10 cellular contexts compared by ENCODE assay signal in the genomic region with DNA sequence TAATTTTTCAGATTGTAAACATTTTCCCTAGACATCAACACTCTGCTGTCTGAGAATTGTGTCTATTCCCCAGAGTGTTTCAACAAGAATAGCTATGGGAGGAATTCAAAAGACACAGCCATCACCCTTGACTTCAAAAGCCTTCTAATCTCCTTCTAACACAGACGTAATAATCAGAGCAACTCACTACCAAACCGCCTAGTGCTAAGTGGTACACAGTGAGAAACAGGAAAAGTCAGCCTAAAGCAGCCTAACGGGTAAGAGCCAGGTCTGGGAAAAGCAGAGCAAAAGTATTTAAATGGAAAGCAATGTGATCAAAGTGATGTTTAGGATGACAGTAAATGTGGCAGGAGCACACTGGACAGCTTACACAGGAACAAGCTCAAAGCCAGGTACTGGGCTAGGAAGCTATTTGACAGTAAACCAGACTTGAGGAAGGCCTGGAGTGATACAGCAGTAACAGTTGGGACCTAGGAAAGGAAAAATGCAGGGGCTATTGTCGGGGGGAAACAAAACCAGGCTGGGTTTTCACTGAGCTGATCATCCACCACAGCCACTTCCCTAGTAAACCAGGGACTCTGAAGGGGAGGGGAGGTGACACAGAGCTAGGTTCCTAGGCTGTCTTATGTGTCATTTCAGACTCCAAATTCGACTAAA. TPM values are rescaled to one million over a fixed set of nuclear protein-coding genes. Genes with fewer than 3 reads are reported as not detected.
DNase-seq lines count a peak whose midpoint lies in the region; ATAC-seq lines count a peak whose summit lies in the region.
"Had no signal": no experiment of that assay in that cellular context is flagged by ENCODE, and none has a peak within 500 bp of the region (broad histone marks: within the 10 kb centered on the region; RNA-seq: fewer than 3 reads in every experiment).

No MANE protein-coding gene starts in this region.

- peaks cover 20 to 21% of the 10 kb centered on the region in 2 donors for H3K4me1 Mint-ChIP-seq in natural killer cell treated with Interleukin-12 subunit alpha and Interleukin-12 subunit beta and Interleukin-15 and Interleukin-18, amount 100 ng/mL, for 72 hours (ENCODE audit: low read depth in 2 of 2)

- H3K9ac ChIP-seq in duodenal mucosa (ENCODE audit: low read depth in 1 of 2, low read length in 2 of 2) = no peak overlapping the region

- H3K4me3 ChIP-seq in duodenal mucosa (ENCODE audit: low read depth in 1 of 2, low read length in 2 of 2) = no peak overlapping the region

- H3K27ac ChIP-seq in duodenal mucosa (ENCODE audit: low read depth, low read length) = peak overlapping the region; percentile 22

- peak overlapping the region; percentile 3 for H3K4me3 Mint-ChIP-seq in natural killer cell treated with Interleukin-12 subunit alpha and Interleukin-12 subunit beta and Interleukin-15 and Interleukin-18, amount 100 ng/mL, for 72 hours
- H3K4me3 Mint-ChIP-seq: T-helper 1 cell treated with Interleukin-12 subunit alpha and Interleukin-12 subunit beta and Interleukin-4 antibody, amounts not matched to agents 30 μg/mL and 1 μg/mL, for 36 hours had no signal

- no peak overlapping the region for H3K27ac Mint-ChIP-seq in natural killer cell treated with Interleukin-12 subunit alpha and Interleukin-12 subunit beta and Interleukin-15 and Interleukin-18, amount 100 ng/mL, for 72 hours
- H3K27ac Mint-ChIP-seq: T-helper 1 cell treated with Interleukin-12 subunit alpha and Interleukin-12 subunit beta and Interleukin-4 antibody, amounts not matched to agents 30 μg/mL and 1 μg/mL, for 36 hours had no signal

- H3K27me3 ChIP-seq in duodenal mucosa (ENCODE audit: control insufficient read depth in 1 of 2, insufficient read depth in 2 of 2, low read length in 2 of 2) = no peaks in the 10 kb centered on the region

- no peaks in the 10 kb centered on the region for H3K27me3 Mint-ChIP-seq in natural killer cell treated with Interleukin-12 subunit alpha and Interleukin-12 subunit beta and Interleukin-15 and Interleukin-18, amount 100 ng/mL, for 72 hours

- H3K36me3 ChIP-seq in duodenal mucosa (ENCODE audit: control insufficient read depth in 1 of 2, insufficient read depth in 2 of 2, low read length in 2 of 2) = peaks cover 10 to 23% of the 10 kb centered on the region in 2 donors

- peaks cover 5 to 21% of the 10 kb centered on the region in 2 donors for H3K4me1 ChIP-seq in duodenal mucosa (ENCODE audit: control insufficient read depth in 1 of 2, insufficient read depth in 2 of 2, low read length in 2 of 2)

- peak; percentile 67 to 87 for ATAC-seq in natural killer cell treated with Interleukin-12 subunit alpha and Interleukin-12 subunit beta and Interleukin-15 and Interleukin-18, amount 100 ng/mL, for 72 hours
- ATAC-seq in GM18519 (IDR thresholded peaks at IDR 0.05; ENCODE audit: low FRiP score, unreplicated experiment) = no peak

- H3K36me3 Mint-ChIP-seq in natural killer cell treated with Interleukin-12 subunit alpha and Interleukin-12 subunit beta and Interleukin-15 and Interleukin-18, amount 100 ng/mL, for 72 hours = peaks cover 13% of the 10 kb centered on the region

- no peaks in the 10 kb centered on the region for H3K9me3 Mint-ChIP-seq in natural killer cell treated with Interleukin-12 subunit alpha and Interleukin-12 subunit beta and Interleukin-15 and Interleukin-18, amount 100 ng/mL, for 72 hours
- H3K9me3 Mint-ChIP-seq: T-helper 1 cell treated with Interleukin-12 subunit alpha and Interleukin-12 subunit beta and Interleukin-4 antibody, amounts not matched to agents 30 μg/mL and 1 μg/mL, for 36 hours had no signal

- peak; percentile 23 for DNase-seq in stimulated activated CD4-positive, alpha-beta T cell treated with anti-CD3 and anti-CD28 coated beads, Interleukin-15, amount 100 ng/mL, for 24 hours
- no peak for DNase-seq in stimulated activated CD4-positive, alpha-beta T cell treated with anti-CD3 and anti-CD28 coated beads, Interleukin-2, amount 100 ng/mL, for 48 hours
- no peak for DNase-seq in natural killer cell treated with Interleukin-12 subunit alpha and Interleukin-12 subunit beta and Interleukin-15 and Interleukin-18, amount 100 ng/mL, for 72 hours (ENCODE audit: low spot score)
- DNase-seq in NCI-H1436 (lab: John Stamatoyannopoulos, UW) (no peak), KBM-7 (no peak), superior temporal gyrus (ENCODE audit: extremely low spot score) (no peak)
- DNase-seq: EL had no signal

- in situ Hi-C loops in KBM-7 (cut with MboI; ENCODE audit: low pct_unique_long_range_greater_than_20kb, low sequenced_read_pairs) = no loop called here

- no peaks in the 10 kb centered on the region for H3K9me3 ChIP-seq in duodenal mucosa (ENCODE audit: control insufficient read depth in 1 of 2, low read length in 2 of 2)

RNA-seq across cellular contexts. Expression of a gene that starts 29.4 kb away (rescaled TPM):
- 10 to 100 TPM; 68.9 to 69.5 TPM for total RNA-seq in natural killer cell treated with Interleukin-12 subunit alpha and Interleukin-12 subunit beta and Interleukin-15 and Interleukin-18, amount 100 ng/mL, for 72 hours
